14 cellular contexts compared by ENCODE assay signal in the genomic region with DNA sequence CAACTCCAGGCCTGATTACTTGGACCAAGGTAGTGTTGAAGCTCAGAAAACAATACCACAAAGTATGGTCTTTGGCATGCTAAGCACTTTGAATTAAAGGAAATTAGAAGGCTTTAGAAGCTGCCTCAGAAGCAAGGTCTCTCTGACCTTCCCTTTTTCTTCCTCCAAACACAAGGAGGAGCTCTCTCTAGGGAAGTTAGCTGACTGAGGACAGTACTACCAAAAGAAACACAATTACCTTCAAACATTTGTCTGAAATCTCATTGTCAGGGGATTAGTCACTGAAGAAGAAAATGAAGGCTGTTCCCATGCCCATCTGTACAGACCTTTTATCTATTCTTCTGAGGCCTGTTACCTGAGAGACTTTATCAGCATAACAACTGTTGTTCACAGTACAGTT.
A peak's percentile ranks its signal among the peaks of the same experiment; 100 is the strongest.
DNase-seq lines count a peak whose midpoint lies in the region; TF ChIP-seq lines count a peak whose summit lies in the region.
"Had no signal": no experiment of that assay in that cellular context is flagged by ENCODE, and none has a peak within 500 bp of the region (broad histone marks: within the 10 kb centered on the region; RNA-seq: fewer than 3 reads in every experiment).

No MANE protein-coding gene starts in this region.

- no peaks in the 10 kb centered on the region for H3K27me3 Mint-ChIP-seq in glutamatergic neuron (ENCODE audit: unreplicated experiment)

- H3K4me3 ChIP-seq in GM06990 (replicated peaks; ENCODE audit: low read depth, low read length) (no peak overlapping the region), cardiac fibroblast (replicated peaks in 1 of 2; ENCODE audit: low read depth in 2 of 2, low read length in 2 of 2) (no peak overlapping the region), osteoblast (ENCODE audit: insufficient read depth, low read length) (no peak overlapping the region)
- H3K4me3 ChIP-seq: body of pancreas, lower lobe of right lung, spleen, testis had no signal

- no peak overlapping the region for H3K4me3 Mint-ChIP-seq in glutamatergic neuron (ENCODE audit: unreplicated experiment)

- no peaks in the 10 kb centered on the region for H3K36me3 ChIP-seq in GM06990 (ENCODE audit: control insufficient read depth, insufficient read depth, low read length)
- H3K36me3 ChIP-seq in osteoblast (ENCODE audit: insufficient read depth, low read length), result no peaks in the 10 kb centered on the region
- H3K36me3 ChIP-seq: lower lobe of right lung, spleen had no signal

- H3K79me2 ChIP-seq in osteoblast (ENCODE audit: insufficient read depth, low read length), result no peaks in the 10 kb centered on the region

- no peak overlapping the region for H3K27ac Mint-ChIP-seq in glutamatergic neuron (ENCODE audit: unreplicated experiment)

- H3K4me1 Mint-ChIP-seq in glutamatergic neuron (ENCODE audit: low read depth, unreplicated experiment), result no peaks in the 10 kb centered on the region

- TF ChIP-seq CTCF in GM06990 (IDR thresholded peaks at IDR 0.05; ENCODE audit: insufficient read depth, low read length, poor library complexity, severe bottlenecking) (peak; percentile 17), cardiac fibroblast (IDR thresholded peaks at IDR 0.05; ENCODE audit: low read depth, low read length) (peak; percentile 28), osteoblast (IDR thresholded peaks at IDR 0.05; ENCODE audit: extremely low read depth, low read depth, low read length) (peak; percentile 23), glutamatergic neuron (IDR thresholded peaks at IDR 0.05; ENCODE audit: partially characterized antibody, unreplicated experiment) (no peak)

- H3K4me2 ChIP-seq in osteoblast (ENCODE audit: insufficient read depth, low read length), result no peak overlapping the region

- no peaks in the 10 kb centered on the region; the same call in 1 of the 2 replicates for H3K27me3 ChIP-seq in GM06990 (replicated peaks; ENCODE audit: control insufficient read depth, insufficient read depth, low read length)
- no peaks in the 10 kb centered on the region for H3K27me3 ChIP-seq in osteoblast (ENCODE audit: insufficient read depth, low read length)
- H3K27me3 ChIP-seq: body of pancreas, spleen, testis had no signal

- no peak overlapping the region for H2AFZ ChIP-seq in osteoblast (ENCODE audit: low read length)

- DNase-seq in GM06990 (ENCODE audit: extremely low read depth, insufficient read length), result no peak
- peak; percentile 2 for DNase-seq in NAMALWA (ENCODE audit: low spot score)
- peak in 1 of 2 donors; percentile 34 for DNase-seq in cardiac fibroblast (ENCODE audit: low read depth in 2 of 2)
- DNase-seq in osteoblast (ENCODE audit: insufficient read length, low spot score, missing footprints), result no peak
- no peak for DNase-seq in activated effector memory CD4-positive, alpha-beta T cell treated with Interleukin-2 at 50 U/mL for 16 hours
- no peak for DNase-seq in glutamatergic neuron
- no peak for DNase-seq in activated CD4-positive, alpha-beta T cell treated with anti-CD3 and anti-CD28 coated beads, Interleukin-2, amount 50 U/mL, for 48 hours
- DNase-seq: activated gamma-delta T cell treated with Interleukin-2 at 50 U/mL for 16 hours, body of pancreas, Calu3, lower lobe of right lung, NCI-H2171, spleen, testis had no signal

- H3K36me3 Mint-ChIP-seq in glutamatergic neuron (ENCODE audit: unreplicated experiment), result no peaks in the 10 kb centered on the region

- H4K20me1 ChIP-seq in osteoblast (ENCODE audit: insufficient read depth, low read length), result no peaks in the 10 kb centered on the region

- H3K9me3 ChIP-seq in osteoblast (ENCODE audit: low read depth, low read length), result no peaks in the 10 kb centered on the region
- H3K9me3 ChIP-seq: body of pancreas, lower lobe of right lung, spleen, testis had no signal

- H3K9me3 Mint-ChIP-seq in glutamatergic neuron (ENCODE audit: unreplicated experiment), result no peaks in the 10 kb centered on the region

- no peak overlapping the region for H3K27ac ChIP-seq in osteoblast (ENCODE audit: low read depth, low read length)
- H3K27ac ChIP-seq: body of pancreas, lower lobe of right lung, spleen, testis had no signal

- H3K4me1 ChIP-seq in osteoblast (ENCODE audit: insufficient read depth, low read length), result peaks cover 8% of the 10 kb centered on the region
- H3K4me1 ChIP-seq: body of pancreas, testis had no signal
